Comparison of ENCODE assay signal across 8 cellular contexts in the genomic region with DNA sequence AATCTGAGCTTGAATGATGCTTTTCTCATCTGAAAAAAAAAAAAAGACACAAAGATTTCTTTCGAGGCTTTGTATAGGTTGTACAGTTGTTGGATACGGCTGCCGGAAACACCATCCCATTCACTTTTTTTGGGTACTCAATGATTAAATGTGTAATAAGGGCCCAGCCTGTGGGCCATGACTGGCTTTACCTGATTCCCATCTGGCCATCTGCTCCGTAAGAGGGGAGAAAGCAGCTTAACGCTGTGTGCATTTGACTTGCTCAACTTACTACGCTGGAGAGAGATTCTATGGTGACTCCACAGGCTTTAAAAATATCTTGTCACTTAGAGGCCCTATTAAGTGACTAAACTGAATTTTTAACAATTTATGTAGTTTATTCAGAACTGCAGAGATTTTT. TPM values are rescaled to one million over a fixed set of nuclear protein-coding genes. Genes with fewer than 3 reads are reported as not detected.
DNase-seq lines count a peak whose midpoint lies in the region; ATAC-seq and TF ChIP-seq lines count a peak whose summit lies in the region.

No MANE protein-coding gene starts in this region.

- H3K36me3 ChIP-seq in ES-I3 (ENCODE audit: insufficient read depth, low read length): no peaks in the 10 kb centered on the region
- H3K36me3 ChIP-seq in Peyer's patch: peaks cover 0 to 14% (median 0%) of the 10 kb centered on the region in 3 donors
- H3K36me3 ChIP-seq in esophagus muscularis mucosa: peaks cover 4 to 38% (median 16%) of the 10 kb centered on the region in 4 donors
- no peaks in the 10 kb centered on the region for H3K36me3 ChIP-seq in rectal smooth muscle tissue (ENCODE audit: control insufficient read depth, insufficient read depth, low read length)

- no peak for TF ChIP-seq CTCF in Peyer's patch (IDR thresholded peaks at IDR 0.05)
- no peak for TF ChIP-seq CTCF in esophagus muscularis mucosa (IDR thresholded peaks at IDR 0.05)

- TF ChIP-seq EP300 in esophagus muscularis mucosa (IDR thresholded peaks at IDR 0.05): no peak

- H3K9me3 ChIP-seq in ES-I3 (ENCODE audit: control insufficient read depth, insufficient read depth, low read length) (no peaks in the 10 kb centered on the region), Peyer's patch (no peaks in the 10 kb centered on the region), esophagus muscularis mucosa (no peaks in the 10 kb centered on the region)

- DNase-seq in Peyer's patch (no peak), esophagus muscularis mucosa (ENCODE audit: extremely low spot score) (no peak), GDM1 (lab: John Stamatoyannopoulos, UW) (no peak), OCI-M2 (lab: John Stamatoyannopoulos, UW; ENCODE audit: unreplicated experiment) (no peak)

- H3K4me3 ChIP-seq in Peyer's patch (peak overlapping the region; percentile 80 to 94 (median 84)), esophagus muscularis mucosa (peak overlapping the region; percentile 85 to 94 (median 92)), rectal smooth muscle tissue (ENCODE audit: low read length) (peak overlapping the region; percentile 91)

- ATAC-seq in HG03565 (IDR thresholded peaks at IDR 0.05; ENCODE audit: unreplicated experiment): no peak
- ATAC-seq in GM21526 (IDR thresholded peaks at IDR 0.05; ENCODE audit: low FRiP score, unreplicated experiment): no peak

- H3K27ac ChIP-seq in Peyer's patch (peak overlapping the region in 3 of 4 donors; percentile 92 to 97 (median 93)), esophagus muscularis mucosa (replicated peaks in 1 of 4) (peak overlapping the region; percentile 93 to 98 (median 96)), rectal smooth muscle tissue (ENCODE audit: low read depth, low read length) (peak overlapping the region; percentile 98)

- intact Hi-C loops in esophagus muscularis mucosa (cut with DNase I): loop anchor here (5.0 kb wide), 1 partner anchor 246 kb away; no protein-coding TSS in a partner anchor

- no peaks in the 10 kb centered on the region for H3K27me3 ChIP-seq in Peyer's patch
- no peaks in the 10 kb centered on the region for H3K27me3 ChIP-seq in esophagus muscularis mucosa
- no peaks in the 10 kb centered on the region for H3K27me3 ChIP-seq in rectal smooth muscle tissue (ENCODE audit: control insufficient read depth, insufficient read depth, low read length)

- TF ChIP-seq POLR2A in Peyer's patch (IDR thresholded peaks at IDR 0.05) (no peak), esophagus muscularis mucosa (IDR thresholded peaks at IDR 0.05; ENCODE audit: low read depth) (no peak)

- no peaks in the 10 kb centered on the region for H3K4me1 ChIP-seq in ES-I3 (ENCODE audit: insufficient read depth, low read length)
- peaks cover 0 to 6% (median 0%) of the 10 kb centered on the region in 4 donors for H3K4me1 ChIP-seq in Peyer's patch
- H3K4me1 ChIP-seq in esophagus muscularis mucosa: peaks cover 6 to 45% (median 32%) of the 10 kb centered on the region in 4 donors
- peaks cover 6% of the 10 kb centered on the region for H3K4me1 ChIP-seq in rectal smooth muscle tissue (ENCODE audit: control insufficient read depth, insufficient read depth, low read length)

- H3K9ac ChIP-seq in ES-I3 (ENCODE audit: low read depth, low read length): peak overlapping the region; percentile 86; the same call in 1 of the 2 replicates
- peak overlapping the region; percentile 77 for H3K9ac ChIP-seq in rectal smooth muscle tissue (ENCODE audit: low read length)

- WGBS in esophagus muscularis mucosa: 59% methylated on average over 6 of the region's 6 CpGs

RNA-seq across cellular contexts. Expression of a gene that starts 0.7 kb away (rescaled TPM):
- 10 to 100 TPM; 18.0 to 38.5 (median 30.2) TPM for total RNA-seq in Peyer's patch
- 10 to 100 TPM; 32.8 to 59.2 (median 46.5) TPM for total RNA-seq in esophagus muscularis mucosa

RNA-seq across cellular contexts. Expression of a gene that starts 0.8 kb away (rescaled TPM):
- total RNA-seq in Peyer's patch (not detected), esophagus muscularis mucosa (not detected)
